ENCODE assay signal across 35 cellular contexts in genomic region chr6:51633424-51633823, GRCh38.
"Had no signal": no experiment of that assay in that cellular context is flagged by ENCODE, and none has a peak within 500 bp of the region (broad histone marks: within the 10 kb centered on the region; RNA-seq: fewer than 3 reads in every experiment).

No MANE protein-coding gene starts in this region.

- H3K9ac ChIP-seq: KMS-11 had no signal

- H3K4me3 ChIP-seq: MG63 had no signal

- H3K36me3 ChIP-seq: MG63 had no signal

- H3K27me3 ChIP-seq: MG63 had no signal

- H3K9me3 ChIP-seq: MG63 had no signal

- DNase-seq: Karpas-422, Kasumi-1, MG63, MM.1S, MV-4-11, NCI-H1048, NCI-H1092, NCI-H1092 treated with DMSO at 0.1 percent for 48 hours, NCI-H1105, NCI-H1105 treated with DMSO at 0.1 percent for 48 hours, NCI-H1417, NCI-H1417 treated with DMSO at 0.1 percent for 48 hours, NCI-H1436, NCI-H1436 treated with DMSO at 0.1 percent for 48 hours, NCI-H146, NCI-H1694, NCI-H1694 treated with DMSO at 0.1 percent for 48 hours, NCI-H187, NCI-H187 treated with DMSO at 0.1 percent for 48 hours, NCI-H1930, NCI-H2029, NCI-H2029 treated with DMSO at 0.1 percent for 48 hours, NCI-H2081, NCI-H2081 treated with DMSO at 0.1 percent for 48 hours, NCI-H2107, NCI-H2171, NCI-H2171 treated with DMSO at 0.1 percent for 48 hours, NCI-H2227 treated with DMSO at 0.1 percent for 48 hours, NCI-H226, NCI-H345, NCI-H446, NCI-H446 treated with DMSO at 0.1 percent for 48 hours, NCI-H510A, NCI-H510A treated with DMSO at 0.1 percent for 48 hours had no signal

- H3K27ac ChIP-seq: KMS-11 had no signal

- H3K4me2 ChIP-seq: KMS-11 had no signal
